8 cellular contexts compared by ENCODE assay signal in genomic region chr3:126959921-126960603, GRCh38. TPM values are rescaled to one million over a fixed set of nuclear protein-coding genes. Genes with fewer than 3 reads are reported as not detected.
DNase-seq lines count a peak whose midpoint lies in the region; ATAC-seq lines count a peak whose summit lies in the region.

No MANE protein-coding gene starts in this region.

- H3K36me3 Mint-ChIP-seq in naive B cell: no peaks in the 10 kb centered on the region
- peaks cover 6% of the 10 kb centered on the region for H3K36me3 Mint-ChIP-seq in activated naive CD4-positive, alpha-beta T cell treated with anti-CD3 and anti-CD28 coated beads for 36 hours (ENCODE audit: low read depth)

- DNase-seq in C1 segment of cervical spinal cord (lab: John Stamatoyannopoulos, UW) (peak in 10 of 14 donors; percentile 18 to 78 (median 42)), NCI-H146 treated with DMSO at 0.1 percent for 48 hours (lab: John Stamatoyannopoulos, UW; ENCODE audit: unreplicated experiment) (peak; percentile 43), naive B cell (no peak)
- DNase-seq in activated naive CD4-positive, alpha-beta T cell treated with anti-CD3 and anti-CD28 coated beads for 36 hours: no peak

- H3K27ac Mint-ChIP-seq in naive B cell: peak overlapping the region in 4 of 6 donors; percentile 40 to 88 (median 78)
- H3K27ac Mint-ChIP-seq in activated naive CD4-positive, alpha-beta T cell treated with anti-CD3 and anti-CD28 coated beads for 36 hours: no peak overlapping the region

- peak overlapping the region; percentile 65 for H3K27ac ChIP-seq in cingulate gyrus (ENCODE audit: low read depth, low read length)

- intact Hi-C loops in activated naive CD4-positive, alpha-beta T cell treated with anti-CD3 and anti-CD28 coated beads for 36 hours (cut with micrococcal nuclease): no loop called here

- H3K4me3 Mint-ChIP-seq in naive B cell: peak overlapping the region in 2 of 8 donors; percentile 29 to 57
- H3K4me3 Mint-ChIP-seq in activated naive CD4-positive, alpha-beta T cell treated with anti-CD3 and anti-CD28 coated beads for 36 hours: no peak overlapping the region

- peaks cover 5 to 52% (median 33%) of the 10 kb centered on the region in 3 donors for H3K4me1 Mint-ChIP-seq in naive B cell
- H3K4me1 Mint-ChIP-seq in activated naive CD4-positive, alpha-beta T cell treated with anti-CD3 and anti-CD28 coated beads for 36 hours (ENCODE audit: low read depth): no peaks in the 10 kb centered on the region

- peaks cover 0 to 10% (median 0%) of the 10 kb centered on the region in 3 donors for H3K27me3 Mint-ChIP-seq in naive B cell
- no peaks in the 10 kb centered on the region for H3K27me3 Mint-ChIP-seq in activated naive CD4-positive, alpha-beta T cell treated with anti-CD3 and anti-CD28 coated beads for 36 hours (ENCODE audit: low read depth)

- CTCF ChIA-PET in activated naive CD4-positive, alpha-beta T cell treated with anti-CD3 and anti-CD28 coated beads for 36 hours (lab: Charles Lee): no interaction called here

- H3K9me3 Mint-ChIP-seq in naive B cell: no peaks in the 10 kb centered on the region
- H3K9me3 Mint-ChIP-seq in activated naive CD4-positive, alpha-beta T cell treated with anti-CD3 and anti-CD28 coated beads for 36 hours: no peaks in the 10 kb centered on the region

- ATAC-seq in naive B cell (ENCODE audit: low read depth in 2 of 2) (no peak), HG02884 (IDR thresholded peaks at IDR 0.05; ENCODE audit: unreplicated experiment) (no peak), HG03196 (IDR thresholded peaks at IDR 0.05; ENCODE audit: unreplicated experiment) (no peak), GM19351 (IDR thresholded peaks at IDR 0.05; ENCODE audit: unreplicated experiment) (no peak)

RNA-seq across cellular contexts. Expression of gene PLXNA1, which starts 22.9 kb away (rescaled TPM):
- polyA plus RNA-seq in naive B cell (ENCODE audit: low read depth in 6 of 6): under 1 TPM in 5 of 6 donors, not detected in 1; 0.08 to 0.76 (median 0.28) TPM
- total RNA-seq in activated naive CD4-positive, alpha-beta T cell treated with anti-CD3 and anti-CD28 coated beads for 36 hours: 1 to 10 TPM; 5.0 to 5.8 TPM

Comparison
In these comparisons a context has a peak if more than half of its experiments do, and no peak if none do; other contexts are left out.
1. DNase-seq: peak in C1 segment of cervical spinal cord (10 of 14) and NCI-H146 treated with DMSO at 0.1 percent for 48 hours (single experiment); none in naive B cell (single experiment) and activated naive CD4-positive, alpha-beta T cell treated with anti-CD3 and anti-CD28 coated beads for 36 hours (single experiment).